In genomic region chr13:40095695-40096356, GRCh38 we compare ENCODE assay signal across 18 cellular contexts.
A peak's percentile ranks its signal among the peaks of the same experiment; 100 is the strongest.
DNase-seq lines count a peak whose midpoint lies in the region; ATAC-seq and TF ChIP-seq lines count a peak whose summit lies in the region.
"Had no signal": no experiment of that assay in that cellular context is flagged by ENCODE, and none has a peak within 500 bp of the region (broad histone marks: within the 10 kb centered on the region; RNA-seq: fewer than 3 reads in every experiment).

No MANE protein-coding gene starts in this region.

- H3K4me1 ChIP-seq in CD4-positive, CD25-positive, alpha-beta regulatory T cell (ENCODE audit: control insufficient read depth, insufficient read depth, low read length, poor library complexity, severe bottlenecking), result peaks cover 10% of the 10 kb centered on the region
- H3K4me1 ChIP-seq in right lobe of liver (peaks cover 0 to 23% (median 9%) of the 10 kb centered on the region in 4 donors), spleen (peaks cover 0 to 7% (median 0%) of the 10 kb centered on the region in 6 donors)

- peak overlapping the region; percentile 24 for H3K27ac Mint-ChIP-seq in activated CD4-positive, alpha-beta T cell treated with anti-CD3 and anti-CD28 coated beads for 36 hours
- H3K27ac Mint-ChIP-seq in CD4-positive, CD25-positive, alpha-beta regulatory T cell, result peak overlapping the region; percentile 37 to 73 (median 58)
- H3K27ac Mint-ChIP-seq in activated CD8-positive, alpha-beta T cell treated with anti-CD3 and anti-CD28 coated beads for 36 hours, result peak overlapping the region; percentile 55
- H3K27ac Mint-ChIP-seq in type B pancreatic cell, result no peak overlapping the region

- TF ChIP-seq POLR2A in right lobe of liver (IDR thresholded peaks at IDR 0.05) (no peak), spleen (IDR thresholded peaks at IDR 0.05) (no peak)

- no peaks in the 10 kb centered on the region for H3K27me3 Mint-ChIP-seq in activated CD4-positive, alpha-beta T cell treated with anti-CD3 and anti-CD28 coated beads for 36 hours
- no peaks in the 10 kb centered on the region for H3K27me3 Mint-ChIP-seq in CD4-positive, CD25-positive, alpha-beta regulatory T cell
- H3K27me3 Mint-ChIP-seq in activated CD8-positive, alpha-beta T cell treated with anti-CD3 and anti-CD28 coated beads for 36 hours, result no peaks in the 10 kb centered on the region
- peaks cover 3% of the 10 kb centered on the region for H3K27me3 Mint-ChIP-seq in type B pancreatic cell

- no peak overlapping the region for H3K27ac ChIP-seq in CD4-positive, CD25-positive, alpha-beta regulatory T cell (ENCODE audit: insufficient read depth, low read length, poor library complexity, severe bottlenecking)
- H3K27ac ChIP-seq in right lobe of liver (peak overlapping the region in 2 of 3 donors; percentile 74 to 91), spleen (no peak overlapping the region)
- H3K27ac ChIP-seq: BLaER1 treated with 17β-estradiol and CSF1 and Interleukin-3, amounts not matched to agents 10 nM and 100 nM; PC-9 had no signal

- TF ChIP-seq CTCF in activated CD8-positive, alpha-beta T cell treated with anti-CD3 and anti-CD28 coated beads for 36 hours (IDR thresholded peaks at IDR 0.05), result no peak
- no peak for TF ChIP-seq CTCF in right lobe of liver (IDR thresholded peaks at IDR 0.05)
- TF ChIP-seq CTCF in spleen (IDR thresholded peaks at IDR 0.05 in 8 of 11, conservative IDR thresholded peaks at IDR 0.05 in 3 of 11), result no peak
- no peak for TF ChIP-seq CTCF in type B pancreatic cell (conservative IDR thresholded peaks at IDR 0.05)

- intact Hi-C loops in activated CD4-positive, alpha-beta T cell treated with anti-CD3 and anti-CD28 coated beads for 36 hours (cut with DNase I, micrococcal nuclease), result no loop called here
- intact Hi-C loops in activated CD8-positive, alpha-beta T cell treated with anti-CD3 and anti-CD28 coated beads for 36 hours (cut with micrococcal nuclease), result no loop called here
- intact Hi-C loops in right lobe of liver (cut with DNase I) (no loop called here), spleen (cut with DNase I; ENCODE audit: low total_unique reads) (no loop called here)

- CTCF ChIA-PET in activated CD4-positive, alpha-beta T cell treated with anti-CD3 and anti-CD28 coated beads for 36 hours (lab: Charles Lee), result interaction anchor here (0.7 to 2.7 kb wide), 4 partner anchors 11 to 130 kb away, joined by 3 to 12 read pairs (median 5); no protein-coding TSS in a partner anchor
- CTCF ChIA-PET in activated CD8-positive, alpha-beta T cell treated with anti-CD3 and anti-CD28 coated beads for 36 hours (lab: Charles Lee), result interaction anchor here (1.1 to 1.5 kb wide), 3 partner anchors 12 to 573 kb away, joined by 3 to 8 read pairs (median 4); no protein-coding TSS in a partner anchor

- no peak overlapping the region for H3K4me3 Mint-ChIP-seq in activated CD4-positive, alpha-beta T cell treated with anti-CD3 and anti-CD28 coated beads for 36 hours
- H3K4me3 Mint-ChIP-seq in CD4-positive, CD25-positive, alpha-beta regulatory T cell, result no peak overlapping the region
- H3K4me3 Mint-ChIP-seq in activated CD8-positive, alpha-beta T cell treated with anti-CD3 and anti-CD28 coated beads for 36 hours, result no peak overlapping the region
- H3K4me3 Mint-ChIP-seq in type B pancreatic cell, result no peak overlapping the region

- H3K36me3 ChIP-seq in CD4-positive, CD25-positive, alpha-beta regulatory T cell (ENCODE audit: control insufficient read depth, insufficient read depth, low read length), result no peaks in the 10 kb centered on the region
- H3K36me3 ChIP-seq in right lobe of liver, result no peaks in the 10 kb centered on the region
- H3K36me3 ChIP-seq in spleen, result no peaks in the 10 kb centered on the region
- H3K36me3 ChIP-seq: BLaER1 treated with 17β-estradiol and CSF1 and Interleukin-3, amounts not matched to agents 10 nM and 100 nM had no signal

- H3K4me1 Mint-ChIP-seq in activated CD4-positive, alpha-beta T cell treated with anti-CD3 and anti-CD28 coated beads for 36 hours, result peaks cover 21% of the 10 kb centered on the region
- H3K4me1 Mint-ChIP-seq in CD4-positive, CD25-positive, alpha-beta regulatory T cell, result peaks cover 12 to 28% (median 17%) of the 10 kb centered on the region in 4 donors
- H3K4me1 Mint-ChIP-seq in activated CD8-positive, alpha-beta T cell treated with anti-CD3 and anti-CD28 coated beads for 36 hours (ENCODE audit: low read depth), result peaks cover 14% of the 10 kb centered on the region
- peaks cover 11% of the 10 kb centered on the region for H3K4me1 Mint-ChIP-seq in type B pancreatic cell (ENCODE audit: unreplicated experiment)

- no peak for DNase-seq in activated CD4-positive, alpha-beta T cell treated with anti-CD3 and anti-CD28 coated beads for 36 hours
- DNase-seq in activated CD4-positive, alpha-beta T cell treated with anti-CD3 and anti-CD28 coated beads for 4 hours, result no peak
- DNase-seq in CD4-positive, CD25-positive, alpha-beta regulatory T cell, result no peak
- DNase-seq in activated CD8-positive, alpha-beta T cell treated with anti-CD3 and anti-CD28 coated beads for 36 hours, result no peak
- DNase-seq in right lobe of liver (peak; percentile 26 to 73 (median 68)), spleen (no peak), type B pancreatic cell (ENCODE audit: extremely low spot score, unreplicated experiment) (no peak)
- DNase-seq: 8988T, Calu3, DMS79, NCI-H1048, NCI-H187, NCI-H446 treated with DMSO at 0.1 percent for 48 hours, NCI-H748 treated with DMSO at 0.1 percent for 48 hours, PC-9 had no signal

- 39% methylated on average over 6 of the region's 9 CpGs for WGBS in right lobe of liver (ENCODE audit: insufficient coverage, low coverage, low lambda C conversion rate, missing lambda C conversion rate)
- WGBS in spleen, 5 donors, result 89 to 97% (median 95%) methylated on average over 9 of the region's 9 CpGs

- H3K9me3 Mint-ChIP-seq in activated CD4-positive, alpha-beta T cell treated with anti-CD3 and anti-CD28 coated beads for 36 hours (ENCODE audit: low read depth), result peaks cover 12% of the 10 kb centered on the region
- H3K9me3 Mint-ChIP-seq in CD4-positive, CD25-positive, alpha-beta regulatory T cell, result peaks cover 0 to 8% (median 1%) of the 10 kb centered on the region in 7 donors
- peaks cover 13% of the 10 kb centered on the region for H3K9me3 Mint-ChIP-seq in activated CD8-positive, alpha-beta T cell treated with anti-CD3 and anti-CD28 coated beads for 36 hours
- peaks cover 7% of the 10 kb centered on the region for H3K9me3 Mint-ChIP-seq in type B pancreatic cell

- H3K4me3 ChIP-seq in CD4-positive, CD25-positive, alpha-beta regulatory T cell (ENCODE audit: low read depth, low read length), result no peak overlapping the region
- H3K4me3 ChIP-seq in right lobe of liver (peak overlapping the region in 1 of 3 donors; percentile 14), spleen (no peak overlapping the region)
- H3K4me3 ChIP-seq: BLaER1 treated with 17β-estradiol and CSF1 and Interleukin-3, amounts not matched to agents 10 nM and 100 nM; GM12878; PC-9 had no signal

- peaks cover 0 to 2% of the 10 kb centered on the region in 2 experiments for H3K9me3 ChIP-seq in CD4-positive, CD25-positive, alpha-beta regulatory T cell (ENCODE audit: control insufficient read depth in 2 of 2, low read length in 2 of 2)
- no peaks in the 10 kb centered on the region for H3K9me3 ChIP-seq in right lobe of liver
- peaks cover 0 to 14% (median 10%) of the 10 kb centered on the region in 8 donors for H3K9me3 ChIP-seq in spleen

- POLR2A ChIA-PET in activated CD4-positive, alpha-beta T cell treated with anti-CD3 and anti-CD28 coated beads for 36 hours (lab: Charles Lee), result no interaction called here
- POLR2A ChIA-PET in activated CD8-positive, alpha-beta T cell treated with anti-CD3 and anti-CD28 coated beads for 36 hours (lab: Charles Lee), result no interaction called here

- ATAC-seq in activated CD4-positive, alpha-beta T cell treated with anti-CD3 and anti-CD28 coated beads for 36 hours, result no peak
- ATAC-seq in CD4-positive, CD25-positive, alpha-beta regulatory T cell (ENCODE audit: low read depth in 2 of 2), result no peak
- no peak for ATAC-seq in activated CD8-positive, alpha-beta T cell treated with anti-CD3 and anti-CD28 coated beads for 36 hours
- ATAC-seq in right lobe of liver (peak; percentile 90 to 94 (median 92)), HG03196 (IDR thresholded peaks at IDR 0.05; ENCODE audit: unreplicated experiment) (no peak)
- ATAC-seq: GM12878 had no signal

- H3K27me3 ChIP-seq in CD4-positive, CD25-positive, alpha-beta regulatory T cell (ENCODE audit: control insufficient read depth, insufficient read depth, low read length), result no peaks in the 10 kb centered on the region
- H3K27me3 ChIP-seq in right lobe of liver, result no peaks in the 10 kb centered on the region
- no peaks in the 10 kb centered on the region for H3K27me3 ChIP-seq in spleen (replicated peaks in 1 of 7)
- H3K27me3 ChIP-seq: BLaER1 treated with 17β-estradiol and CSF1 and Interleukin-3, amounts not matched to agents 10 nM and 100 nM had no signal

- H3K36me3 Mint-ChIP-seq in activated CD4-positive, alpha-beta T cell treated with anti-CD3 and anti-CD28 coated beads for 36 hours (ENCODE audit: low read depth), result peaks cover 11% of the 10 kb centered on the region
- H3K36me3 Mint-ChIP-seq in CD4-positive, CD25-positive, alpha-beta regulatory T cell, result no peaks in the 10 kb centered on the region
- H3K36me3 Mint-ChIP-seq in activated CD8-positive, alpha-beta T cell treated with anti-CD3 and anti-CD28 coated beads for 36 hours (ENCODE audit: low read depth), result peaks cover 8% of the 10 kb centered on the region
- H3K36me3 Mint-ChIP-seq in type B pancreatic cell, result no peaks in the 10 kb centered on the region

Comparison
In these comparisons a context has a peak if more than half of its experiments do, and no peak if none do; other contexts are left out.
1. ATAC-seq: peak in right lobe of liver (4 of 4); none in activated CD4-positive, alpha-beta T cell treated with anti-CD3 and anti-CD28 coated beads for 36 hours (single experiment), CD4-positive, CD25-positive, alpha-beta regulatory T cell (0 of 2), activated CD8-positive, alpha-beta T cell treated with anti-CD3 and anti-CD28 coated beads for 36 hours (single experiment) and HG03196 (single experiment).
2. DNase-seq: peak in right lobe of liver (3 of 3); none in activated CD4-positive, alpha-beta T cell treated with anti-CD3 and anti-CD28 coated beads for 36 hours (single experiment), activated CD4-positive, alpha-beta T cell treated with anti-CD3 and anti-CD28 coated beads for 4 hours (0 of 2), CD4-positive, CD25-positive, alpha-beta regulatory T cell (0 of 3), activated CD8-positive, alpha-beta T cell treated with anti-CD3 and anti-CD28 coated beads for 36 hours (single experiment), spleen (single experiment) and type B pancreatic cell (single experiment).
3. H3K27ac ChIP-seq: peak in right lobe of liver (2 of 3); none in CD4-positive, CD25-positive, alpha-beta regulatory T cell (single experiment) and spleen (0 of 8).